Comparison of ENCODE assay signal across 8 cellular contexts in genomic region chr1:113929750-113930498, GRCh38. TPM values are rescaled to one million over a fixed set of nuclear protein-coding genes. Genes with fewer than 3 reads are reported as not detected.
DNase-seq lines count a peak whose midpoint lies in the region; ATAC-seq and TF ChIP-seq lines count a peak whose summit lies in the region.

No MANE protein-coding gene starts in this region.

- no peaks in the 10 kb centered on the region for H3K27me3 Mint-ChIP-seq in activated T-helper 17 cell treated with anti-CD3 and anti-CD28 coated beads, Interleukin-2, amount 50 U/mL, for 72 hours

- H3K4me3 Mint-ChIP-seq in activated T-helper 17 cell treated with anti-CD3 and anti-CD28 coated beads, Interleukin-2, amount 50 U/mL, for 72 hours: peak overlapping the region; percentile 89

- H4K20me1 ChIP-seq in OCI-LY7 (ENCODE audit: insufficient read depth, low read length): peaks cover 16% of the 10 kb centered on the region

- CTCF ChIA-PET in OCI-LY7 (lab: Charles Lee; ENCODE audit: unreplicated experiment): interaction anchor here (0.6 to 1.9 kb wide), 5 partner anchors 21 to 118 kb away, joined by 3 to 6 read pairs (median 3); partner anchors contain the start of genes AP4B1 and RSBN1

- peak overlapping the region; percentile 93 for H3K4me2 ChIP-seq in OCI-LY7 (ENCODE audit: low read length)

- H2AFZ ChIP-seq in OCI-LY7 (ENCODE audit: low read length) (0 out of 2 replicates have a peak overlapping the region, but pooled peaks have one; percentile 12), neuron (ENCODE audit: low read depth, low read length) (peak overlapping the region; percentile 58)

- H3K4me3 ChIP-seq in OCI-LY7 (ENCODE audit: low read depth, low read length, poor library complexity, severe bottlenecking) (peak overlapping the region; percentile 96), fibroblast of the aortic adventitia (ENCODE audit: low read depth, low read length) (peak overlapping the region; percentile 98), neuron (ENCODE audit: low read length) (peak overlapping the region; percentile 78), thymus (ENCODE audit: low read length) (peak overlapping the region; percentile 96)

- peak; percentile 33 for ATAC-seq in HG02852 (IDR thresholded peaks at IDR 0.05; ENCODE audit: unreplicated experiment)
- ATAC-seq in activated T-helper 17 cell treated with anti-CD3 and anti-CD28 coated beads, Interleukin-2, amount 50 U/mL, for 72 hours (replicated peaks): peak; percentile 38

- H3K9me3 Mint-ChIP-seq in activated T-helper 17 cell treated with anti-CD3 and anti-CD28 coated beads, Interleukin-2, amount 50 U/mL, for 72 hours: no peaks in the 10 kb centered on the region

- H3K9me3 ChIP-seq in OCI-LY7 (ENCODE audit: low read length) (no peaks in the 10 kb centered on the region; the same call in 1 of the 2 replicates), neuron (ENCODE audit: low read length) (no peaks in the 10 kb centered on the region), thymus (ENCODE audit: control insufficient read depth) (no peaks in the 10 kb centered on the region)

- peak overlapping the region; percentile 99 for H3K27ac Mint-ChIP-seq in activated T-helper 17 cell treated with anti-CD3 and anti-CD28 coated beads, Interleukin-2, amount 50 U/mL, for 72 hours

- DNase-seq in NCI-H82 (lab: John Stamatoyannopoulos, UW) (peak; percentile 66), NCI-H82 treated with DMSO at 0.1 percent for 48 hours (lab: John Stamatoyannopoulos, UW; ENCODE audit: unreplicated experiment) (no peak), OCI-LY7 (ENCODE audit: low spot score) (peak; percentile 74), fibroblast of the aortic adventitia (ENCODE audit: low read depth) (no peak)

- peaks cover 10% of the 10 kb centered on the region for H3K36me3 ChIP-seq in OCI-LY7 (ENCODE audit: insufficient read depth, low read length)
- no peaks in the 10 kb centered on the region for H3K36me3 ChIP-seq in neuron (ENCODE audit: insufficient read depth, low read length)
- no peaks in the 10 kb centered on the region for H3K36me3 ChIP-seq in thymus (ENCODE audit: control insufficient read depth, insufficient read depth)

- POLR2A ChIA-PET in OCI-LY7 (lab: Charles Lee): interaction anchor here (0.5 to 5.0 kb wide), 15 partner anchors 10 to 950 kb away, joined by 3 to 68 read pairs (median 5); partner anchors contain the start of genes AP4B1, DCLRE1B and RSBN1

- H3K4me1 ChIP-seq in OCI-LY7 (ENCODE audit: insufficient read depth, low read length, poor library complexity, severe bottlenecking): peaks cover 53% of the 10 kb centered on the region
- H3K4me1 ChIP-seq in neuron (ENCODE audit: insufficient read depth, low read length): peaks cover 30% of the 10 kb centered on the region
- H3K4me1 ChIP-seq in thymus (ENCODE audit: control insufficient read depth, insufficient read depth, low read length): peaks cover 14% of the 10 kb centered on the region

- no peaks in the 10 kb centered on the region for H3K27me3 ChIP-seq in neuron (ENCODE audit: insufficient read depth, low read length)
- H3K27me3 ChIP-seq in thymus (ENCODE audit: control insufficient read depth, insufficient read depth): no peaks in the 10 kb centered on the region

- intact Hi-C loops in OCI-LY7 (cut with micrococcal nuclease; ENCODE audit: unreplicated experiment): loop anchor here (1.0 to 2.0 kb wide), 6 partner anchors 10 to 171 kb away; partner anchors contain the start of genes DCLRE1B, OLFML3, PHTF1 and PTPN22

- H3K4me1 Mint-ChIP-seq in activated T-helper 17 cell treated with anti-CD3 and anti-CD28 coated beads, Interleukin-2, amount 50 U/mL, for 72 hours: peaks cover 45% of the 10 kb centered on the region

- H3K27ac ChIP-seq in OCI-LY7 (ENCODE audit: low read depth, low read length, poor library complexity, severe bottlenecking) (peak overlapping the region; percentile 75), thymus (ENCODE audit: low read depth) (peak overlapping the region; percentile 99)

- peak; percentile 62 for TF ChIP-seq CTCF in OCI-LY7 (conservative IDR thresholded peaks at IDR 0.05; ENCODE audit: low read length)
- TF ChIP-seq CTCF in fibroblast of the aortic adventitia (IDR thresholded peaks at IDR 0.05; ENCODE audit: insufficient read depth, low read length): peak; percentile 3

- peaks cover 52% of the 10 kb centered on the region for H3K79me2 ChIP-seq in OCI-LY7 (ENCODE audit: insufficient read depth, low read depth, low read length)

- no TSS peak for BruUV-seq in OCI-LY7 (replicated peaks; lab: Mats Ljungman, UMichigan)

- H3K36me3 Mint-ChIP-seq in activated T-helper 17 cell treated with anti-CD3 and anti-CD28 coated beads, Interleukin-2, amount 50 U/mL, for 72 hours (ENCODE audit: low read depth): peaks cover 51% of the 10 kb centered on the region

- H3K9me2 ChIP-seq in OCI-LY7 (ENCODE audit: insufficient read depth, low read length): no peaks in the 10 kb centered on the region

- under 1% methylated on average over 64 of the region's 64 CpGs for WGBS in thymus

RNA-seq across cellular contexts. Expression of gene HIPK1, which starts 0.8 kb away (rescaled TPM):
- 17.3 and 20.4 TPM in 2 replicates for total RNA-seq in OCI-LY7 (2014; rRNA removed; shearing (Covaris generic))
- 50.2 and 52.6 TPM in 2 replicates for total RNA-seq in OCI-LY7 (2022)
- 10 to 100 TPM; 44.4 to 71.0 TPM for total RNA-seq in activated T-helper 17 cell treated with anti-CD3 and anti-CD28 coated beads, Interleukin-2, amount 50 U/mL, for 72 hours
- total RNA-seq in fibroblast of the aortic adventitia (ENCODE audit: low replicate concordance): 17.2 and 38.2 TPM in 2 replicates
- 30.1 TPM for polyA plus RNA-seq in thymus

RNA-seq across cellular contexts. Expression of gene DCLRE1B, which starts 24.8 kb away (rescaled TPM):
- 17.3 and 20.1 TPM in 2 replicates for total RNA-seq in OCI-LY7 (2014; rRNA removed; shearing (Covaris generic))
- total RNA-seq in OCI-LY7 (2022) (20.8 and 20.9 TPM in 2 replicates), fibroblast of the aortic adventitia (ENCODE audit: low replicate concordance) (2.5 and 14.1 TPM in 2 replicates)
- total RNA-seq in activated T-helper 17 cell treated with anti-CD3 and anti-CD28 coated beads, Interleukin-2, amount 50 U/mL, for 72 hours: 10 to 100 TPM; 16.1 to 21.4 TPM
- polyA plus RNA-seq in thymus: 2.9 TPM

RNA-seq across cellular contexts. Expression of gene AP4B1, which starts 25.3 kb away (rescaled TPM):
- total RNA-seq in OCI-LY7 (2014; rRNA removed; shearing (Covaris generic)): 37.7 and 45.3 TPM in 2 replicates
- total RNA-seq in OCI-LY7 (2022) (40.5 and 42.5 TPM in 2 replicates), fibroblast of the aortic adventitia (ENCODE audit: low replicate concordance) (10.9 and 15.4 TPM in 2 replicates)
- 10 to 100 TPM; 46.5 to 61.7 TPM for total RNA-seq in activated T-helper 17 cell treated with anti-CD3 and anti-CD28 coated beads, Interleukin-2, amount 50 U/mL, for 72 hours
- 55.1 TPM for polyA plus RNA-seq in thymus

RNA-seq across cellular contexts. Expression of gene BCL2L15, which starts 42.5 kb away (rescaled TPM):
- total RNA-seq in OCI-LY7 (2014; rRNA removed; shearing (Covaris generic)): 0.46 and 0.82 TPM in 2 replicates
- total RNA-seq in OCI-LY7 (2022) (1.1 and 1.5 TPM in 2 replicates), fibroblast of the aortic adventitia (ENCODE audit: low replicate concordance) (0.18 TPM in 1 of 2 replicates, not detected in the other)
- 1 to 10 TPM in 1 of 2 donors, under 1 TPM in 1; 0.99 to 4.4 TPM for total RNA-seq in activated T-helper 17 cell treated with anti-CD3 and anti-CD28 coated beads, Interleukin-2, amount 50 U/mL, for 72 hours
- 1.8 TPM for polyA plus RNA-seq in thymus

RNA-seq across cellular contexts. Expression of gene OLFML3, which starts 49.4 kb away (rescaled TPM):
- 0.21 and 0.44 TPM in 2 replicates for total RNA-seq in OCI-LY7 (2014; rRNA removed; shearing (Covaris generic))
- 0.34 and 0.35 TPM in 2 replicates for total RNA-seq in OCI-LY7 (2022)
- total RNA-seq in activated T-helper 17 cell treated with anti-CD3 and anti-CD28 coated beads, Interleukin-2, amount 50 U/mL, for 72 hours: under 1 TPM; 0.13 to 0.40 TPM
- 135 and 212 TPM in 2 replicates for total RNA-seq in fibroblast of the aortic adventitia (ENCODE audit: low replicate concordance)
- 5.0 TPM for polyA plus RNA-seq in thymus

Comparison
In these comparisons a context has a peak if more than half of its experiments do, and no peak if none do; other contexts are left out.
1. DNase-seq: peak in NCI-H82 (single experiment) and OCI-LY7 (single experiment); none in NCI-H82 treated with DMSO at 0.1 percent for 48 hours (single experiment) and fibroblast of the aortic adventitia (single experiment).
2. Peak in every context shown above with its lines, with median percentiles within 50 percentile points of each other: H3K4me3 ChIP-seq.